In the genomic region with DNA sequence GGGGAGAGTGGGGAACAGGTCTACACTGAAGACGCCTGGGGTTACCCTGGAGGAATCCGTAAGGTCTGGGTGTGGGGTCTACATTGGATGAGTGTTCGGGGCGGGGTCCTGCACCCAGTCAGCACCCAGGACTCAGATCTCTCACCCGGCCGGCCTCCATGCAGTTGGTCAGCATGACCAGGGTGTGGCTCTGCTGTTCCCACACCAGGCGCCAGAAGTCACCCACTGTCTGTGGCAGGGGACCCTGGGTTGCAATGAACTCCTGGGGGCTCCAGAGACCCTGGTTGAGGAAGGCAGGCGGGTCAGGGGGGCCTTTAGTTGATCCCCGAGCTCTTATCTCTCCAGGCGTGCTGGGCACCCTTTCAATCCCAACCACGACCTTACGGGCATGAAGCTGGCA, we compare ENCODE assay signal across 11 cellular contexts. TPM values are rescaled to one million over a fixed set of nuclear protein-coding genes. Genes with fewer than 3 reads are reported as not detected.
"Had no signal": no experiment of that assay in that cellular context is flagged by ENCODE, and none has a peak within 500 bp of the region (broad histone marks: within the 10 kb centered on the region; RNA-seq: fewer than 3 reads in every experiment).

No MANE protein-coding gene starts in this region.

- H3K4me1 Mint-ChIP-seq: GM23338 had no signal

- H3K27ac ChIP-seq: HL-60 had no signal

- H2AFZ ChIP-seq: GM23338 had no signal

- H3K4me2 ChIP-seq: GM23338 had no signal

- FAIRE-seq: H1, H54, K562 had no signal

- H3K4me3 Mint-ChIP-seq: GM23338, H9, HFFc6 had no signal

- DNase-seq: H9, HCEC 1CT, HFFc6, IMR-90, KG1 had no signal

- H3K27ac Mint-ChIP-seq: GM23338, H9, HFFc6 had no signal

- H3K9me3 Mint-ChIP-seq: GM23338, H9, HFFc6 had no signal

- ATAC-seq: GM23338, K562 had no signal

- H3K4me3 ChIP-seq: GM23338, K562 had no signal

RNA-seq across cellular contexts. Expression of a gene that starts 6.0 kb away (rescaled TPM):
- total RNA-seq: HT1080 had no signal

RNA-seq across cellular contexts. Expression of a gene that starts 19.7 kb away (rescaled TPM):
- total RNA-seq: IMR-90 had no signal

RNA-seq across cellular contexts. Expression of a gene that starts 28.5 kb away (rescaled TPM):
- total RNA-seq: HFFc6, HT1080, IMR-90 had no signal
- polyA plus RNA-seq: IMR-90 had no signal
